Comparison of ENCODE assay signal across 1 cellular context in genomic region chr3:65575376-65575840, GRCh38.
TF ChIP-seq lines count a peak whose summit lies in the region.

No MANE protein-coding gene starts in this region.

TF ChIP-seq in HEK293, 187 proteins besides CTCF, POLR2A, EP300 and RAD21 (continued from another document):
- 0 out of 2 replicates have a peak, but pooled peaks have one; percentile 16 for TF ChIP-seq PRDM10 (tag by site-specific recombination; IDR thresholded peaks at IDR 0.05)
